16 cellular contexts compared by ENCODE assay signal in the genomic region with DNA sequence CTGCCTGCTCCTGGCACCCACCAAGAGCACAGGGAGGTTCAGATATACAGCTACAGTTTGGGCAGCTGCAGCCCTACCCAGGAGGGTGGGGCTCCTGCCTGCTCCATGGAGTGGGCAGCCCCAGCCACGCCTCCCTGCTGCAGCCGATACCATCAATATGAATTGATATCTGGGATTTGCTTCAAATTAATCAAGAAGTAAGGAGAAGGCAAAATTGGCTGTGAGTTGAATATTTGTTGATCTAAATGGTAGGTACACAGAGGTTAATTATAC. TPM values are rescaled to one million over a fixed set of nuclear protein-coding genes. Genes with fewer than 3 reads are reported as not detected.
DNase-seq lines count a peak whose midpoint lies in the region; ATAC-seq, FAIRE-seq and TF ChIP-seq lines count a peak whose summit lies in the region.
"Had no signal": no experiment of that assay in that cellular context is flagged by ENCODE, and none has a peak within 500 bp of the region (broad histone marks: within the 10 kb centered on the region; RNA-seq: fewer than 3 reads in every experiment).

No MANE protein-coding gene starts in this region.

- no peaks in the 10 kb centered on the region for H3K27me3 Mint-ChIP-seq in MCF 10A (ENCODE audit: insufficient read depth, unreplicated experiment)
- H3K27me3 Mint-ChIP-seq in natural killer cell (ENCODE audit: low read depth in 2 of 2) = peaks cover 5 to 39% of the 10 kb centered on the region in 2 donors
- H3K27me3 Mint-ChIP-seq: T-helper 17 cell had no signal

- H2BK5ac ChIP-seq in H1 (ENCODE audit: low read depth, low read length) = no peak overlapping the region

- POLR2A ChIA-PET in MCF 10A (lab: Yijun Ruan, JAX) = no interaction called here
- POLR2A ChIA-PET in H1 (lab: Charles Lee; ENCODE audit: partially characterized antibody) = interaction anchor here (1.5 kb wide), 1 partner anchor 36 kb away, joined by 3 read pairs; no protein-coding TSS in a partner anchor

- in situ Hi-C loops in mammary epithelial cell (cut with MboI; ENCODE audit: low sequenced_read_pairs in 2 of 2) = no loop called here

- no peaks in the 10 kb centered on the region for H3K36me3 ChIP-seq in mammary epithelial cell (ENCODE audit: insufficient read depth, low read length)
- H3K36me3 ChIP-seq in MM.1S (replicated peaks; ENCODE audit: insufficient read depth, low read length) = no peaks in the 10 kb centered on the region
- no peaks in the 10 kb centered on the region for H3K36me3 ChIP-seq in H1 (ENCODE audit: control insufficient read depth in 2 of 4, insufficient read depth in 4 of 4, low read length in 3 of 4)
- H3K36me3 ChIP-seq: BLaER1 had no signal

- no TSS peak for BruUV-seq in mammary epithelial cell (replicated peaks; lab: Mats Ljungman, UMichigan)
- BruUV-seq in MCF 10A (replicated peaks; lab: Mats Ljungman, UMichigan) = no TSS peak

- no peaks in the 10 kb centered on the region for H3K79me2 ChIP-seq in mammary epithelial cell (ENCODE audit: insufficient read depth, low read length)
- H3K79me2 ChIP-seq in MM.1S (ENCODE audit: low read length) = no peaks in the 10 kb centered on the region
- H3K79me2 ChIP-seq in H1 (ENCODE audit: control insufficient read depth in 1 of 2, insufficient read depth in 2 of 2, low read length in 2 of 2) = no peaks in the 10 kb centered on the region

- no peak overlapping the region for H3K14ac ChIP-seq in H1 (ENCODE audit: insufficient read length)

- H3K36me3 Mint-ChIP-seq in MCF 10A (ENCODE audit: insufficient read depth, unreplicated experiment) (no peaks in the 10 kb centered on the region), natural killer cell (no peaks in the 10 kb centered on the region)
- H3K36me3 Mint-ChIP-seq: CD4-positive, alpha-beta memory T cell had no signal

- H3K9me2 ChIP-seq in MM.1S (replicated peaks; ENCODE audit: insufficient read depth, low read length) = no peaks in the 10 kb centered on the region

- H3K9ac ChIP-seq in mammary epithelial cell (ENCODE audit: insufficient read depth, low read length) (no peak overlapping the region), MM.1S (ENCODE audit: low read length) (no peak overlapping the region), H1 (replicated peaks in 1 of 4; ENCODE audit: extremely low read depth in 1 of 4, low read depth in 3 of 4, low read length in 3 of 4) (no peak overlapping the region)
- H3K9ac ChIP-seq: BLaER1 had no signal

- TF ChIP-seq CTCF in mammary epithelial cell (conservative IDR thresholded peaks at IDR 0.05 in 1 of 2, IDR thresholded peaks at IDR 0.05 in 1 of 2; ENCODE audit: extremely low read depth in 1 of 2, insufficient read depth in 1 of 2, low read depth in 1 of 2, low read length in 2 of 2) (no peak), MCF 10A (IDR thresholded peaks at IDR 0.05; ENCODE audit: unreplicated experiment) (no peak), MM.1S (IDR thresholded peaks at IDR 0.05; ENCODE audit: low read length) (no peak), H1 (IDR thresholded peaks at IDR 0.05; ENCODE audit: control extremely low read depth in 1 of 3, insufficient read depth in 1 of 3, low read depth in 1 of 3, low read length in 3 of 3) (no peak), natural killer cell (IDR thresholded peaks at IDR 0.05) (no peak)

- H3K4me3 Mint-ChIP-seq in MCF 10A (ENCODE audit: unreplicated experiment) (no peak overlapping the region), natural killer cell (no peak overlapping the region)
- H3K4me3 Mint-ChIP-seq: CD4-positive, alpha-beta memory T cell; T-helper 17 cell had no signal

- H3K9me3 Mint-ChIP-seq in MCF 10A (ENCODE audit: unreplicated experiment) (no peaks in the 10 kb centered on the region), natural killer cell (no peaks in the 10 kb centered on the region)

- CTCF ChIA-PET in mammary epithelial cell (lab: Charles Lee; ENCODE audit: low non-redundant PET) = no interaction called here
- CTCF ChIA-PET in MCF 10A (lab: Yijun Ruan, JAX) = interaction anchor here (1.4 kb wide), 1 partner anchor 94 kb away, joined by 4 read pairs; no protein-coding TSS in a partner anchor
- CTCF ChIA-PET in H1 (lab: Charles Lee; ENCODE audit: partially characterized antibody) = no interaction called here

- H4K8ac ChIP-seq in H1 (ENCODE audit: extremely low read depth, insufficient read depth, low read length) = peak overlapping the region; percentile 25; the same call in 1 of the 2 replicates

- no peak overlapping the region for H4K91ac ChIP-seq in H1 (replicated peaks; ENCODE audit: insufficient read length, low read length)

- peak overlapping the region; percentile 71 for H2AFZ ChIP-seq in mammary epithelial cell (ENCODE audit: low read depth, low read length)
- H2AFZ ChIP-seq in MM.1S (ENCODE audit: low read length) = peak overlapping the region; percentile 71
- no peak overlapping the region for H2AFZ ChIP-seq in H1 (ENCODE audit: low read length)

- H2AK5ac ChIP-seq in H1 (ENCODE audit: low read depth, low read length) = no peak overlapping the region

- H4K5ac ChIP-seq in H1 (ENCODE audit: insufficient read length, low read depth, low read length) = no peak overlapping the region

- 6% methylated on average over 2 of the region's 2 CpGs for WGBS in mammary epithelial cell (ENCODE audit: low coverage, missing lambda C conversion rate)
- 94% methylated on average over 2 of the region's 2 CpGs; no CpG with 5 or more reads in 1 of the 2 experiments for WGBS in H1 (ENCODE audit: extremely low coverage in 1 of 2, insufficient coverage in 1 of 2, insufficient read length in 1 of 2, insufficient replicate concordance in 2 of 2, low coverage in 1 of 2, low lambda C conversion rate in 2 of 2, missing lambda C conversion rate in 1 of 2), 2 experiments

- H3F3A ChIP-seq in MM.1S (ENCODE audit: insufficient read depth, low read length) = no peaks in the 10 kb centered on the region

- dilution Hi-C loops in mammary epithelial cell (cut with HindIII; ENCODE audit: low sequenced_read_pairs) = no loop called here

- intact Hi-C loops in mammary epithelial cell (cut with micrococcal nuclease) = no loop called here
- intact Hi-C loops in MCF 10A (cut with micrococcal nuclease) = no loop called here
- intact Hi-C loops in natural killer cell (cut with micrococcal nuclease) = no loop called here

- no peak for ATAC-seq in natural killer cell
- ATAC-seq: T-helper 17 cell had no signal

- no peak overlapping the region for H2BK120ac ChIP-seq in H1 (replicated peaks; ENCODE audit: low read depth, low read length)

- DNase-seq in mammary epithelial cell (no peak), MCF 10A (ENCODE audit: unreplicated experiment) (no peak), MM.1S (no peak), H1 (ENCODE audit: low read depth in 1 of 2, low spot score in 2 of 2) (no peak), GM03348 (ENCODE audit: low spot score) (no peak), natural killer cell (no peak), inferior parietal cortex (ENCODE audit: extremely low spot score) (no peak)
- DNase-seq: CD4-positive, alpha-beta memory T cell; EL; NCI-H446 treated with DMSO at 0.1 percent for 48 hours; RPMI8226; T-helper 17 cell had no signal

- no peaks in the 10 kb centered on the region for H3K9me3 ChIP-seq in mammary epithelial cell (replicated peaks; ENCODE audit: insufficient read depth, low read length)
- H3K9me3 ChIP-seq in MM.1S (replicated peaks; ENCODE audit: insufficient read depth, low read length) = no peaks in the 10 kb centered on the region
- H3K9me3 ChIP-seq in H1 (ENCODE audit: insufficient read depth in 2 of 2, low read depth in 1 of 2, low read length in 1 of 2) = no peaks in the 10 kb centered on the region
- H3K9me3 ChIP-seq: A549 had no signal

- TF ChIP-seq RAD21 in H1 (IDR thresholded peaks at IDR 0.05 in 1 of 2, conservative IDR thresholded peaks at IDR 0.05 in 1 of 2; ENCODE audit: low read depth in 2 of 2, low read length in 2 of 2) = no peak

- no peak for TF ChIP-seq POLR2A in H1 (IDR thresholded peaks at IDR 0.05; ENCODE audit: control extremely low read depth in 1 of 2, low read depth in 2 of 2, low read length in 2 of 2)

- H2BK12ac ChIP-seq in H1 (ENCODE audit: low read depth, low read length) = no peak overlapping the region

- TF ChIP-seq EP300 in H1 (IDR thresholded peaks at IDR 0.05; ENCODE audit: borderline replicate concordance in 1 of 2, low read depth in 2 of 2, low read length in 2 of 2) = no peak

- H3K27me3 ChIP-seq in mammary epithelial cell (ENCODE audit: insufficient read depth, low read length) (no peaks in the 10 kb centered on the region), MM.1S (replicated peaks; ENCODE audit: insufficient read depth, low read length) (no peaks in the 10 kb centered on the region), H1 (replicated peaks in 1 of 4; ENCODE audit: control insufficient read depth in 3 of 4, extremely low read depth in 1 of 4, insufficient read depth in 3 of 4, low read length in 3 of 4) (no peaks in the 10 kb centered on the region)

- H3K4me1 Mint-ChIP-seq in MCF 10A (ENCODE audit: insufficient read depth, unreplicated experiment) (peaks cover 10% of the 10 kb centered on the region), natural killer cell (peaks cover 0 to 4% of the 10 kb centered on the region in 2 donors)
- H3K4me1 Mint-ChIP-seq: CD4-positive, alpha-beta memory T cell; T-helper 17 cell had no signal

- H3K56ac ChIP-seq in H1 (replicated peaks; ENCODE audit: insufficient read length, low read depth, low read length) = no peak overlapping the region

- no peaks in the 10 kb centered on the region for H3K23me2 ChIP-seq in H1 (ENCODE audit: low read depth, low read length)

- peaks cover 9% of the 10 kb centered on the region for H3K4me1 ChIP-seq in mammary epithelial cell (ENCODE audit: insufficient read depth, low read length)
- no peaks in the 10 kb centered on the region for H3K4me1 ChIP-seq in MM.1S (ENCODE audit: low read length)
- no peaks in the 10 kb centered on the region; a peak in 1 of 7 replicates for H3K4me1 ChIP-seq in H1 (replicated peaks in 1 of 4; ENCODE audit: control insufficient read depth in 3 of 4, insufficient read depth in 4 of 4, low read length in 3 of 4)
- H3K4me1 ChIP-seq: A549, BLaER1 had no signal

- H3K27ac Mint-ChIP-seq in MCF 10A (ENCODE audit: low read depth, unreplicated experiment) (no peak overlapping the region), natural killer cell (no peak overlapping the region)
- H3K27ac Mint-ChIP-seq: CD4-positive, alpha-beta memory T cell; T-helper 17 cell had no signal

- no peak overlapping the region for H3K27ac ChIP-seq in mammary epithelial cell (ENCODE audit: insufficient read depth, low read depth, low read length)
- no peak overlapping the region for H3K27ac ChIP-seq in MM.1S (ENCODE audit: low read length)
- H3K27ac ChIP-seq in H1 (ENCODE audit: low read depth, low read length) = no peak overlapping the region
- H3K27ac ChIP-seq: A549, BLaER1 had no signal

- H4K20me1 ChIP-seq in mammary epithelial cell (ENCODE audit: insufficient read depth, low read length) (no peaks in the 10 kb centered on the region), MM.1S (ENCODE audit: insufficient read depth, low read length) (no peaks in the 10 kb centered on the region), H1 (replicated peaks in 1 of 2; ENCODE audit: control insufficient read depth in 1 of 2, insufficient read depth in 2 of 2, low read length in 2 of 2) (no peaks in the 10 kb centered on the region)

- H2BK15ac ChIP-seq in H1 (ENCODE audit: low read length) = no peak overlapping the region

- no peak overlapping the region for H3K4me3 ChIP-seq in mammary epithelial cell (replicated peaks in 1 of 3; ENCODE audit: insufficient read depth in 1 of 3, low read depth in 2 of 3, low read length in 3 of 3)
- peak overlapping the region; percentile 52 for H3K4me3 ChIP-seq in MM.1S (ENCODE audit: low read length)
- no peak overlapping the region for H3K4me3 ChIP-seq in H1 (ENCODE audit: extremely low read depth in 1 of 4, insufficient read depth in 2 of 4, low read depth in 3 of 4, low read length in 4 of 4)
- H3K4me3 ChIP-seq: A549, BLaER1 had no signal

- H3K23ac ChIP-seq in H1 (ENCODE audit: insufficient read length) = no peak overlapping the region

- no peak overlapping the region for H3K18ac ChIP-seq in H1 (ENCODE audit: extremely low read depth, low read length)

- H2BK20ac ChIP-seq in H1 (ENCODE audit: low read length) = no peak overlapping the region

- no peaks in the 10 kb centered on the region for H3K79me1 ChIP-seq in H1 (ENCODE audit: low read depth, low read length)

- FAIRE-seq in H1 (lab: Jason Lieb, UNC) = no peak
- FAIRE-seq: A549, GM12892, HTR-8/SVneo had no signal

- H3K4ac ChIP-seq in H1 (replicated peaks; ENCODE audit: insufficient read length, low read depth, low read length) = no peak overlapping the region

- peak overlapping the region; percentile 54 for H3K4me2 ChIP-seq in mammary epithelial cell (ENCODE audit: insufficient read depth, low read depth, low read length)
- peak overlapping the region; percentile 63 for H3K4me2 ChIP-seq in MM.1S (ENCODE audit: low read depth, low read length)
- H3K4me2 ChIP-seq in H1 (ENCODE audit: insufficient read depth in 1 of 2, low read depth in 2 of 2, low read length in 2 of 2) = no peak overlapping the region
- H3K4me2 ChIP-seq: A549, BLaER1 had no signal

RNA-seq across cellular contexts. Expression of a gene that starts 31.2 kb away (rescaled TPM):
- total RNA-seq in mammary epithelial cell (1 to 10 TPM; 4.8 to 5.1 TPM), MCF 10A (2022) (5.5 and 6.6 TPM in 2 replicates), natural killer cell (1 to 10 TPM; 5.5 to 6.0 (median 5.8) TPM)
- polyA plus RNA-seq in mammary epithelial cell (2.9 TPM), H1 (2011; rRNA removed) (5.6 and 8.4 TPM in 2 replicates)
- polyA minus RNA-seq in mammary epithelial cell = 5.1 TPM
- total RNA-seq in H1 (2021; fragmentation: NEBNext Ultra II Directional; extraction: Animal tissue kit (Norgen Biotek cat#: 25700)) = 13.4 and 14.4 TPM in 2 replicates
- polyA plus RNA-seq in H1 (2011; cell fraction: cytosol; rRNA removed) = 9.7 TPM
- polyA plus RNA-seq in H1 (2011; cell fraction: nucleus; rRNA removed) = 6.1 TPM
- 4.0 to 7.6 TPM (median 5.5 TPM) in 4 replicates for polyA plus RNA-seq in H1 (2012, experiment 1 of 2)
- 0.64 TPM for polyA plus RNA-seq in H1 (2012, experiment 2 of 2)
- 7.3 TPM for polyA plus RNA-seq in H1 (2013, experiment 1 of 2)
- 7.1 TPM for polyA plus RNA-seq in H1 (2013, experiment 2 of 2)
- 14.5 and 21.4 TPM in 2 replicates for polyA minus RNA-seq in H1 (2011; rRNA and poly(A)+ RNA removed)
- polyA minus RNA-seq in H1 (2011; cell fraction: cytosol; rRNA and poly(A)+ RNA removed) = 10.2 TPM
- 12.2 TPM for polyA minus RNA-seq in H1 (2011; cell fraction: nucleus; rRNA and poly(A)+ RNA removed)

RNA-seq across cellular contexts. Expression of a gene that starts 39.8 kb away (rescaled TPM):
- 10 to 100 TPM in 1 of 2 donors, 1 to 10 TPM in 1; 8.8 to 12.4 TPM for total RNA-seq in mammary epithelial cell
- 6.6 TPM for polyA plus RNA-seq in mammary epithelial cell
- 3.9 TPM for polyA minus RNA-seq in mammary epithelial cell
- 12.5 and 13.7 TPM in 2 replicates for total RNA-seq in MCF 10A (2022)
- total RNA-seq in H1 (2021; fragmentation: NEBNext Ultra II Directional; extraction: Animal tissue kit (Norgen Biotek cat#: 25700)) = 14.2 and 15.2 TPM in 2 replicates
- 4.6 and 9.3 TPM in 2 replicates for polyA plus RNA-seq in H1 (2011; rRNA removed)
- polyA plus RNA-seq in H1 (2011; cell fraction: cytosol; rRNA removed) = 8.8 TPM
- polyA plus RNA-seq in H1 (2011; cell fraction: nucleus; rRNA removed) = 4.0 TPM
- 12.2 to 17.6 TPM (median 14.2 TPM) in 4 replicates for polyA plus RNA-seq in H1 (2012, experiment 1 of 2)
- 3.8 TPM for polyA plus RNA-seq in H1 (2012, experiment 2 of 2)
- 14.8 TPM for polyA plus RNA-seq in H1 (2013, experiment 1 of 2)
- polyA plus RNA-seq in H1 (2013, experiment 2 of 2) = 16.2 TPM
- 7.3 and 8.8 TPM in 2 replicates for polyA minus RNA-seq in H1 (2011; rRNA and poly(A)+ RNA removed)
- 3.5 TPM for polyA minus RNA-seq in H1 (2011; cell fraction: cytosol; rRNA and poly(A)+ RNA removed)
- 6.7 TPM for polyA minus RNA-seq in H1 (2011; cell fraction: nucleus; rRNA and poly(A)+ RNA removed)
- total RNA-seq in natural killer cell = 10 to 100 TPM; 17.6 to 20.5 (median 19.0) TPM

Comparison
In these comparisons a context has a peak if more than half of its experiments do, and no peak if none do; other contexts are left out.
1. H3K4me2 ChIP-seq: peak in mammary epithelial cell (single experiment) and MM.1S (single experiment); none in H1 (0 of 2).